1 cellular context compared by ENCODE assay signal in the genomic region with DNA sequence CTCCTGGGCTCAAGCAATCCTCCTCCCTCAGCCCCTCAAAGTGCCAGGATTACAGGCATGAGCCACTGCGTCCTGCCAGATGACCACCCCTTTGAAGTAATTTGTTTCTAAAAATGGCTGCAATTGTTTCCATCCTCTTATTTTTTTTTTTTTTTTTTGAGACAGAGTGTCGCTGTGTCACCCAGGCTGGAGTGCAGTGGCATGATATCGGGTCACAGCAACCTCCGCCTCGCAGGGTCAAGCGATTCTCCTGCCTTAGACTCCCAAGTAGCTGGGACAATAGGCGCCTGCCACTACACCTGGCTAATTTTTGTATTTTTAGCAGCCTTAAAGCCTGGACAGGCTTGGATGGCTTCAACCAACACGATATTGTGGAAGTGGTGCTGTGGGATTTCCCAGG.
TF ChIP-seq lines count a peak whose summit lies in the region.

No MANE protein-coding gene starts in this region.

TF ChIP-seq in HepG2, 621 proteins besides CTCF, POLR2A, EP300 and RAD21:
- TF ChIP-seq ZIK1 (CRISPR knock-in tag; IDR thresholded peaks at IDR 0.05; ENCODE audit: borderline replicate concordance, low read depth) (no peak), ZNF142 (CRISPR knock-in tag; IDR thresholded peaks at IDR 0.05) (no peak), ZNF44 (CRISPR knock-in tag; IDR thresholded peaks at IDR 0.05) (no peak), ZNF775 (CRISPR knock-in tag; IDR thresholded peaks at IDR 0.05; ENCODE audit: borderline replicate concordance) (no peak), TCF12 (IDR thresholded peaks at IDR 0.05) (no peak), TCF12 (CRISPR knock-in tag; IDR thresholded peaks at IDR 0.05) (no peak), ZNF772 (CRISPR knock-in tag; IDR thresholded peaks at IDR 0.05) (no peak), THAP8 (CRISPR knock-in tag; IDR thresholded peaks at IDR 0.05; ENCODE audit: borderline replicate concordance) (no peak), ZSCAN9 (CRISPR knock-in tag; IDR thresholded peaks at IDR 0.05; ENCODE audit: borderline replicate concordance) (no peak), ZNF367 (CRISPR knock-in tag; IDR thresholded peaks at IDR 0.05; ENCODE audit: borderline replicate concordance) (no peak), MBNL3 (CRISPR knock-in tag; conservative IDR thresholded peaks at IDR 0.05) (no peak), ZFP90 (CRISPR knock-in tag; IDR thresholded peaks at IDR 0.05; ENCODE audit: borderline replicate concordance) (no peak), NFRKB (IDR thresholded peaks at IDR 0.05) (no peak), RNF2 (conservative IDR thresholded peaks at IDR 0.05; ENCODE audit: low read depth) (no peak)
- TF ChIP-seq, protein P1, sequence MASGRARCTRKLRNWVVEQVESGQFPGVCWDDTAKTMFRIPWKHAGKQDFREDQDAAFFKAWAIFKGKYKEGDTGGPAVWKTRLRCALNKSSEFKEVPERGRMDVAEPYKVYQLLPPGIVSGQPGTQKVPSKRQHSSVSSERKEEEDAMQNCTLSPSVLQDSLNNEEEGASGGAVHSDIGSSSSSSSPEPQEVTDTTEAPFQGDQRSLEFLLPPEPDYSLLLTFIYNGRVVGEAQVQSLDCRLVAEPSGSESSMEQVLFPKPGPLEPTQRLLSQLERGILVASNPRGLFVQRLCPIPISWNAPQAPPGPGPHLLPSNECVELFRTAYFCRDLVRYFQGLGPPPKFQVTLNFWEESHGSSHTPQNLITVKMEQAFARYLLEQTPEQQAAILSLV (CRISPR knock-in tag; IDR thresholded peaks at IDR 0.05; ENCODE audit: borderline replicate concordance): no peak
- TF ChIP-seq, protein P2, sequence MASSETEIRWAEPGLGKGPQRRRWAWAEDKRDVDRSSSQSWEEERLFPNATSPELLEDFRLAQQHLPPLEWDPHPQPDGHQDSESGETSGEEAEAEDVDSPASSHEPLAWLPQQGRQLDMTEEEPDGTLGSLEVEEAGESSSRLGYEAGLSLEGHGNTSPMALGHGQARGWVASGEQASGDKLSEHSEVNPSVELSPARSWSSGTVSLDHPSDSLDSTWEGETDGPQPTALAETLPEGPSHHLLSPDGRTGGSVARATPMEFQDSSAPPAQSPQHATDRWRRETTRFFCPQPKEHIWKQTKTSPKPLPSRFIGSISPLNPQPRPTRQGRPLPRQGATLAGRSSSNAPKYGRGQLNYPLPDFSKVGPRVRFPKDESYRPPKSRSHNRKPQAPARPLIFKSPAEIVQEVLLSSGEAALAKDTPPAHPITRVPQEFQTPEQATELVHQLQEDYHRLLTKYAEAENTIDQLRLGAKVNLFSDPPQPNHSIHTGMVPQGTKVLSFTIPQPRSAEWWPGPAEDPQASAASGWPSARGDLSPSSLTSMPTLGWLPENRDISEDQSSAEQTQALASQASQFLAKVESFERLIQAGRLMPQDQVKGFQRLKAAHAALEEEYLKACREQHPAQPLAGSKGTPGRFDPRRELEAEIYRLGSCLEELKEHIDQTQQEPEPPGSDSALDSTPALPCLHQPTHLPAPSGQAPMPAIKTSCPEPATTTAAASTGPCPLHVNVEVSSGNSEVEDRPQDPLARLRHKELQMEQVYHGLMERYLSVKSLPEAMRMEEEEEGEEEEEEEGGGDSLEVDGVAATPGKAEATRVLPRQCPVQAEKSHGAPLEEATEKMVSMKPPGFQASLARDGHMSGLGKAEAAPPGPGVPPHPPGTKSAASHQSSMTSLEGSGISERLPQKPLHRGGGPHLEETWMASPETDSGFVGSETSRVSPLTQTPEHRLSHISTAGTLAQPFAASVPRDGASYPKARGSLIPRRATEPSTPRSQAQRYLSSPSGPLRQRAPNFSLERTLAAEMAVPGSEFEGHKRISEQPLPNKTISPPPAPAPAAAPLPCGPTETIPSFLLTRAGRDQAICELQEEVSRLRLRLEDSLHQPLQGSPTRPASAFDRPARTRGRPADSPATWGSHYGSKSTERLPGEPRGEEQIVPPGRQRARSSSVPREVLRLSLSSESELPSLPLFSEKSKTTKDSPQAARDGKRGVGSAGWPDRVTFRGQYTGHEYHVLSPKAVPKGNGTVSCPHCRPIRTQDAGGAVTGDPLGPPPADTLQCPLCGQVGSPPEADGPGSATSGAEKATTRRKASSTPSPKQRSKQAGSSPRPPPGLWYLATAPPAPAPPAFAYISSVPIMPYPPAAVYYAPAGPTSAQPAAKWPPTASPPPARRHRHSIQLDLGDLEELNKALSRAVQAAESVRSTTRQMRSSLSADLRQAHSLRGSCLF (CRISPR knock-in tag; IDR thresholded peaks at IDR 0.05; ENCODE audit: borderline replicate concordance): no peak
- TF ChIP-seq, protein P3, sequence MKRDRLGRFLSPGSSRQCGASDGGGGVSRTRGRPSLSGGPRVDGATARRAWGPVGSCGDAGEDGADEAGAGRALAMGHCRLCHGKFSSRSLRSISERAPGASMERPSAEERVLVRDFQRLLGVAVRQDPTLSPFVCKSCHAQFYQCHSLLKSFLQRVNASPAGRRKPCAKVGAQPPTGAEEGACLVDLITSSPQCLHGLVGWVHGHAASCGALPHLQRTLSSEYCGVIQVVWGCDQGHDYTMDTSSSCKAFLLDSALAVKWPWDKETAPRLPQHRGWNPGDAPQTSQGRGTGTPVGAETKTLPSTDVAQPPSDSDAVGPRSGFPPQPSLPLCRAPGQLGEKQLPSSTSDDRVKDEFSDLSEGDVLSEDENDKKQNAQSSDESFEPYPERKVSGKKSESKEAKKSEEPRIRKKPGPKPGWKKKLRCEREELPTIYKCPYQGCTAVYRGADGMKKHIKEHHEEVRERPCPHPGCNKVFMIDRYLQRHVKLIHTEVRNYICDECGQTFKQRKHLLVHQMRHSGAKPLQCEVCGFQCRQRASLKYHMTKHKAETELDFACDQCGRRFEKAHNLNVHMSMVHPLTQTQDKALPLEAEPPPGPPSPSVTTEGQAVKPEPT (CRISPR knock-in tag; IDR thresholded peaks at IDR 0.05; ENCODE audit: low read depth): no peak
